In genomic region chr13:29702912-29703351, GRCh38 we compare ENCODE assay signal across 11 cellular contexts.
DNase-seq lines count a peak whose midpoint lies in the region; ATAC-seq, FAIRE-seq and TF ChIP-seq lines count a peak whose summit lies in the region.
"Had no signal": no experiment of that assay in that cellular context is flagged by ENCODE, and none has a peak within 500 bp of the region (broad histone marks: within the 10 kb centered on the region; RNA-seq: fewer than 3 reads in every experiment).

No MANE protein-coding gene starts in this region.

- no peak for ATAC-seq in HG03432 (IDR thresholded peaks at IDR 0.05; ENCODE audit: unreplicated experiment)
- no peak for ATAC-seq in naive thymus-derived CD4-positive, alpha-beta T cell

- no peak for FAIRE-seq in GM12892 (lab: Jason Lieb, UNC)

- H4K20me1 ChIP-seq in smooth muscle cell (ENCODE audit: low read depth): no peaks in the 10 kb centered on the region

- no peaks in the 10 kb centered on the region for H3K9me3 Mint-ChIP-seq in naive thymus-derived CD4-positive, alpha-beta T cell

- H3K4me2 ChIP-seq in smooth muscle cell: peak overlapping the region; percentile 80

- TF ChIP-seq CTCF in left ventricle myocardium inferior (IDR thresholded peaks at IDR 0.05; ENCODE audit: borderline replicate concordance) (no peak), smooth muscle cell (IDR thresholded peaks at IDR 0.05; ENCODE audit: borderline replicate concordance, insufficient read depth, poor library complexity, severe bottlenecking) (no peak)

- 2% methylated on average over 13 of the region's 13 CpGs for WGBS in smooth muscle cell (ENCODE audit: low lambda C conversion rate)

- H3K27me3 ChIP-seq in left ventricle myocardium inferior (ENCODE audit: low read depth) (no peaks in the 10 kb centered on the region), smooth muscle cell (ENCODE audit: low read depth) (no peaks in the 10 kb centered on the region)
- no peaks in the 10 kb centered on the region for H3K27me3 ChIP-seq in naive thymus-derived CD4-positive, alpha-beta T cell (ENCODE audit: control insufficient read depth in 2 of 2, insufficient read depth in 2 of 2, low read length in 2 of 2)

- H3K4me1 ChIP-seq in left ventricle myocardium inferior (peaks cover 22% of the 10 kb centered on the region), smooth muscle cell (ENCODE audit: low read depth) (peaks cover 6% of the 10 kb centered on the region)
- no peaks in the 10 kb centered on the region for H3K4me1 ChIP-seq in naive thymus-derived CD4-positive, alpha-beta T cell (ENCODE audit: control insufficient read depth in 2 of 2, insufficient read depth in 2 of 2, low read length in 2 of 2)

- H3K27me3 Mint-ChIP-seq in naive thymus-derived CD4-positive, alpha-beta T cell: peaks cover 16 to 45% (median 19%) of the 10 kb centered on the region in 5 donors

- no peak overlapping the region for H3K9ac ChIP-seq in smooth muscle cell (ENCODE audit: low read depth)

- intact Hi-C loops in left ventricle myocardium inferior (cut with micrococcal nuclease): loop anchor here (10.0 kb wide), 1 partner anchor 188 kb away; no protein-coding TSS in a partner anchor
- intact Hi-C loops in naive thymus-derived CD4-positive, alpha-beta T cell (cut with micrococcal nuclease): no loop called here

- H3K27ac Mint-ChIP-seq in naive thymus-derived CD4-positive, alpha-beta T cell: no peak overlapping the region

- no peak overlapping the region for H3K27ac ChIP-seq in left ventricle myocardium inferior (replicated peaks)
- peak overlapping the region; percentile 48 for H3K27ac ChIP-seq in smooth muscle cell (ENCODE audit: low read depth)
- H3K27ac ChIP-seq in naive thymus-derived CD4-positive, alpha-beta T cell (ENCODE audit: low read depth, low read length): no peak overlapping the region

- CTCF ChIA-PET in naive thymus-derived CD4-positive, alpha-beta T cell (lab: Charles Lee): interaction anchor here (0.7 kb wide), 1 partner anchor 11 kb away, joined by 3 read pairs; no protein-coding TSS in a partner anchor

- peaks cover 0 to 3% (median 0%) of the 10 kb centered on the region in 7 donors for H3K4me1 Mint-ChIP-seq in naive thymus-derived CD4-positive, alpha-beta T cell

- H3K36me3 ChIP-seq in left ventricle myocardium inferior: no peaks in the 10 kb centered on the region
- H3K36me3 ChIP-seq in smooth muscle cell (ENCODE audit: low read depth): no peaks in the 10 kb centered on the region
- no peaks in the 10 kb centered on the region for H3K36me3 ChIP-seq in naive thymus-derived CD4-positive, alpha-beta T cell (ENCODE audit: control insufficient read depth in 2 of 3, insufficient read depth in 3 of 3, low read length in 3 of 3)

- peaks cover 26% of the 10 kb centered on the region for H3F3A ChIP-seq in smooth muscle cell (ENCODE audit: low read depth)

- H3K4me3 ChIP-seq in left ventricle myocardium inferior (peak overlapping the region; percentile 4), smooth muscle cell (peak overlapping the region; percentile 19)
- H3K4me3 ChIP-seq in naive thymus-derived CD4-positive, alpha-beta T cell (ENCODE audit: low read length): no peak overlapping the region

- H3K4me3 Mint-ChIP-seq in naive thymus-derived CD4-positive, alpha-beta T cell: no peak overlapping the region

- H3K36me3 Mint-ChIP-seq in naive thymus-derived CD4-positive, alpha-beta T cell: no peaks in the 10 kb centered on the region

- no peaks in the 10 kb centered on the region for H3K79me2 ChIP-seq in smooth muscle cell (ENCODE audit: low read depth)

- DNase-seq in HPDE6-E6E7 (ENCODE audit: extremely low spot score) (peak; percentile 26), amniotic epithelial cell (ENCODE audit: low read depth) (peak; percentile 90), left ventricle myocardium inferior (peak; percentile 28), smooth muscle cell (lab: John Stamatoyannopoulos, UW; ENCODE audit: unreplicated experiment) (peak; percentile 39), GM12892 (ENCODE audit: insufficient read length) (no peak), Kasumi-1 (lab: John Stamatoyannopoulos, UW) (no peak)
- DNase-seq in naive thymus-derived CD4-positive, alpha-beta T cell: no peak
- DNase-seq: activated naive CD4-positive, alpha-beta T cell treated with anti-CD3 and anti-CD28 coated beads, Interleukin-2, amount 50 U/mL, for 16 hours; NCI-H1417; stimulated activated CD4-positive, alpha-beta T cell treated with anti-CD3 and anti-CD28 coated beads, Interleukin-2, amount 100 ng/mL, for 48 hours had no signal

- peak overlapping the region; percentile 58 for H2AFZ ChIP-seq in smooth muscle cell (ENCODE audit: low read depth)

- H3K9me3 ChIP-seq in left ventricle myocardium inferior (replicated peaks): no peaks in the 10 kb centered on the region
- H3K9me3 ChIP-seq in smooth muscle cell (replicated peaks; ENCODE audit: low read depth): no peaks in the 10 kb centered on the region
- no peaks in the 10 kb centered on the region for H3K9me3 ChIP-seq in naive thymus-derived CD4-positive, alpha-beta T cell (ENCODE audit: control insufficient read depth in 2 of 3, low read length in 3 of 3)

- TF ChIP-seq POLR2A in GM12892 (IDR thresholded peaks at IDR 0.05; ENCODE audit: low read depth, low read length): no peak

- POLR2A ChIA-PET in naive thymus-derived CD4-positive, alpha-beta T cell (lab: Charles Lee): no interaction called here

Comparison
In these comparisons a context has a peak if more than half of its experiments do, and no peak if none do; other contexts are left out.
1. DNase-seq: peak in HPDE6-E6E7 (single experiment), amniotic epithelial cell (single experiment), left ventricle myocardium inferior (single experiment) and smooth muscle cell (single experiment); none in GM12892 (single experiment), naive thymus-derived CD4-positive, alpha-beta T cell (0 of 9) and Kasumi-1 (0 of 2).